16 cellular contexts compared by ENCODE assay signal in the genomic region with DNA sequence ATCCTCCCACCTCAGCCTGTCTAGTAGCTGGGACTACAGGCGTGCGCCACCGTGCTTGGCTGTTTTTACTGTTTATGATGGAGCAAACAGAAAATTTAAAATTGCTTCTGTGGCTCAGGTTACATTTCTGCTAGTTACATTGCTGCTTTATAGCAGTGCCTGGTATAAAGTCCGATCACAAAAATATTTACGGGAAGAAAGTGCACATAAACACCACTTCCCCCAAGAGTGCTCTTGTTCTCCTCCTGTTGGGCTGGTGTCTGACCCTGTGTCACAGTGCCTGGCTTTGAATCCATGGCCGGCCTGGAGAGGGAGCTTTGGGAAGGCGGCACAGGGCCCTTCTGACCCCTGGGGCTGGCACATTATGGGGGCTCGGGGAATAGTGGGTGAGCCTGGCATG. TPM values are rescaled to one million over a fixed set of nuclear protein-coding genes. Genes with fewer than 3 reads are reported as not detected.
DNase-seq lines count a peak whose midpoint lies in the region; ATAC-seq and TF ChIP-seq lines count a peak whose summit lies in the region.
"Had no signal": no experiment of that assay in that cellular context is flagged by ENCODE, and none has a peak within 500 bp of the region (broad histone marks: within the 10 kb centered on the region; RNA-seq: fewer than 3 reads in every experiment).

No MANE protein-coding gene starts in this region.

- no peak overlapping the region for H4K12ac ChIP-seq in trophoblast cell (ENCODE audit: low read depth, low read length)

- no peak overlapping the region for H3K18ac ChIP-seq in trophoblast cell (ENCODE audit: low read length)

- H3K4me2 ChIP-seq in trophoblast cell (ENCODE audit: low read length): no peak overlapping the region
- H3K4me2 ChIP-seq: BLaER1 treated with 17β-estradiol and CSF1 and Interleukin-3, amounts not matched to agents 10 nM and 100 nM had no signal

- H2BK5ac ChIP-seq in trophoblast cell (ENCODE audit: low read depth, low read length, poor library complexity): no peak overlapping the region

- no peak overlapping the region for H2BK12ac ChIP-seq in trophoblast cell (ENCODE audit: low read length)

- no peaks in the 10 kb centered on the region for H3K79me1 ChIP-seq in trophoblast cell (ENCODE audit: low read length)

- H3K4me1 ChIP-seq in left ventricle myocardium inferior (peaks cover 58% of the 10 kb centered on the region), mucosa of descending colon (ENCODE audit: low read depth) (peaks cover 17% of the 10 kb centered on the region), sigmoid colon (peaks cover 0 to 34% (median 19%) of the 10 kb centered on the region in 4 donors), esophagus squamous epithelium (peaks cover 3 to 39% (median 14%) of the 10 kb centered on the region in 3 donors), trophoblast cell (ENCODE audit: control insufficient read depth in 1 of 2, insufficient read depth in 2 of 2, low read length in 2 of 2) (peaks cover 0 to 4% of the 10 kb centered on the region in 2 experiments)

- TF ChIP-seq CTCF in left ventricle myocardium inferior (IDR thresholded peaks at IDR 0.05; ENCODE audit: borderline replicate concordance) (no peak), mucosa of descending colon (IDR thresholded peaks at IDR 0.05) (no peak), sigmoid colon (IDR thresholded peaks at IDR 0.05) (no peak), esophagus squamous epithelium (IDR thresholded peaks at IDR 0.05) (no peak)

- H2AFZ ChIP-seq in trophoblast cell (ENCODE audit: insufficient read depth, low read length, poor library complexity): no peak overlapping the region
- H2AFZ ChIP-seq: GM23248 had no signal

- no peak for TF ChIP-seq EP300 in sigmoid colon (IDR thresholded peaks at IDR 0.05)

- no peak for TF ChIP-seq POLR2A in sigmoid colon (IDR thresholded peaks at IDR 0.05)
- no peak for TF ChIP-seq POLR2A in esophagus squamous epithelium (IDR thresholded peaks at IDR 0.05)

- no peak overlapping the region for H3K9ac ChIP-seq in trophoblast cell (ENCODE audit: low read length)
- H3K9ac ChIP-seq: GM23248 had no signal

- no peak overlapping the region for H2AK5ac ChIP-seq in trophoblast cell (ENCODE audit: low read length)

- H4K91ac ChIP-seq in trophoblast cell (ENCODE audit: low read depth, low read length): no peak overlapping the region

- no peaks in the 10 kb centered on the region for H3K79me2 ChIP-seq in trophoblast cell (ENCODE audit: control insufficient read depth, insufficient read depth, low read length, poor library complexity)

- no peak overlapping the region for H2BK120ac ChIP-seq in trophoblast cell (ENCODE audit: insufficient read depth, low read length, poor library complexity)

- no peak overlapping the region for H3K23ac ChIP-seq in trophoblast cell (ENCODE audit: low read length)

- ATAC-seq in mucosa of descending colon: peak; percentile 90
- ATAC-seq: GM12878 had no signal

- H3K9me3 ChIP-seq in left ventricle myocardium inferior (replicated peaks) (no peaks in the 10 kb centered on the region), mucosa of descending colon (no peaks in the 10 kb centered on the region), sigmoid colon (no peaks in the 10 kb centered on the region), esophagus squamous epithelium (no peaks in the 10 kb centered on the region), trophoblast cell (ENCODE audit: insufficient read depth, low read depth, low read length) (no peaks in the 10 kb centered on the region)
- H3K9me3 ChIP-seq: BLaER1 treated with 17β-estradiol and CSF1 and Interleukin-3, amounts not matched to agents 10 nM and 100 nM had no signal

- H3K4me3 ChIP-seq in left ventricle myocardium inferior (no peak overlapping the region), mucosa of descending colon (no peak overlapping the region), sigmoid colon (no peak overlapping the region), esophagus squamous epithelium (no peak overlapping the region), trophoblast cell (ENCODE audit: low read depth, low read length) (no peak overlapping the region)
- H3K4me3 ChIP-seq: BLaER1 treated with 17β-estradiol and CSF1 and Interleukin-3, amounts not matched to agents 10 nM and 100 nM; GM12878; GM23248 had no signal

- H3K27me3 ChIP-seq in left ventricle myocardium inferior (ENCODE audit: low read depth) (no peaks in the 10 kb centered on the region), sigmoid colon (no peaks in the 10 kb centered on the region), esophagus squamous epithelium (no peaks in the 10 kb centered on the region), trophoblast cell (ENCODE audit: insufficient read depth, low read length) (no peaks in the 10 kb centered on the region)
- H3K27me3 ChIP-seq: BLaER1 treated with 17β-estradiol and CSF1 and Interleukin-3, amounts not matched to agents 10 nM and 100 nM had no signal

- DNase-seq in left ventricle myocardium inferior: no peak
- no peak for DNase-seq in cardiac septum (ENCODE audit: low spot score)
- DNase-seq in mucosa of descending colon: no peak
- no peak for DNase-seq in sigmoid colon
- no peak for DNase-seq in head of caudate nucleus
- DNase-seq in esophagus squamous epithelium (lab: John Stamatoyannopoulos, UW): no peak
- DNase-seq in trophoblast cell: no peak
- DNase-seq: ACHN; CD4-positive, CD25-positive, alpha-beta regulatory T cell; DMS79; GM23248 had no signal

- H3K14ac ChIP-seq in trophoblast cell (ENCODE audit: low read length): no peak overlapping the region

- no peak overlapping the region for H4K8ac ChIP-seq in trophoblast cell (ENCODE audit: low read depth, low read length)

- peaks cover 61% of the 10 kb centered on the region for H3K36me3 ChIP-seq in left ventricle myocardium inferior
- no peaks in the 10 kb centered on the region for H3K36me3 ChIP-seq in mucosa of descending colon (ENCODE audit: low read depth)
- H3K36me3 ChIP-seq in sigmoid colon: peaks cover 23 to 60% (median 43%) of the 10 kb centered on the region in 4 donors
- H3K36me3 ChIP-seq in esophagus squamous epithelium: peaks cover 12 to 70% (median 27%) of the 10 kb centered on the region in 3 donors
- peaks cover 29 to 35% of the 10 kb centered on the region in 2 experiments for H3K36me3 ChIP-seq in trophoblast cell (ENCODE audit: control insufficient read depth in 1 of 2, insufficient read depth in 2 of 2, low read length in 2 of 2)

- no peak overlapping the region for H3K4ac ChIP-seq in trophoblast cell (ENCODE audit: low read depth, low read length)

- intact Hi-C loops in left ventricle myocardium inferior (cut with micrococcal nuclease) (no loop called here), cardiac septum (cut with DNase I) (no loop called here), mucosa of descending colon (cut with DNase I, micrococcal nuclease) (no loop called here), sigmoid colon (cut with DNase I) (no loop called here), head of caudate nucleus (cut with DNase I) (no loop called here), esophagus squamous epithelium (cut with DNase I) (no loop called here)

- WGBS in sigmoid colon, 2 donors: 28 to 76% methylated on average over 8 of the region's 8 CpGs
- 95% methylated on average over 5 to 8 of the region's 8 CpGs for WGBS in esophagus squamous epithelium, 2 donors
- no CpG with 5 or more reads among the region's 8 CpGs for WGBS in trophoblast cell (ENCODE audit: extremely low coverage, insufficient coverage, insufficient read length)

- H3K27ac ChIP-seq in left ventricle myocardium inferior (replicated peaks) (peak overlapping the region; percentile 100), sigmoid colon (peak overlapping the region in 3 of 4 donors; percentile 22 to 89 (median 35)), esophagus squamous epithelium (no peak overlapping the region), trophoblast cell (ENCODE audit: low read depth, low read length) (no peak overlapping the region)
- H3K27ac ChIP-seq: BLaER1 treated with 17β-estradiol and CSF1 and Interleukin-3, amounts not matched to agents 10 nM and 100 nM; GM23248 had no signal

RNA-seq across cellular contexts. Expression of a gene that starts 11.9 kb away (rescaled TPM):
- 465 TPM for total RNA-seq in left ventricle myocardium inferior
- total RNA-seq in cardiac septum: 487 TPM
- 100 to 1,000 TPM in 1 of 3 donors, 10 to 100 TPM in 2; 75.4 to 100 (median 89.1) TPM for total RNA-seq in mucosa of descending colon
- total RNA-seq in sigmoid colon: 10 to 100 TPM; 33.6 to 36.6 (median 35.2) TPM
- 10 to 100 TPM; 43.2 to 59.1 (median 51.3) TPM for polyA plus RNA-seq in sigmoid colon
- 10 to 100 TPM; 28.6 to 42.8 (median 37.0) TPM for total RNA-seq in esophagus squamous epithelium
- polyA plus RNA-seq in trophoblast cell (2013): 55.0 and 56.5 TPM in 2 replicates

RNA-seq across cellular contexts. Expression of a gene that starts 15.1 kb away (rescaled TPM):
- total RNA-seq in left ventricle myocardium inferior (46.7 TPM), cardiac septum (41.8 TPM), mucosa of descending colon (10 to 100 TPM; 39.8 to 61.8 (median 49.6) TPM), sigmoid colon (10 to 100 TPM in 3 of 4 donors, 1 to 10 TPM in 1; 8.7 to 28.2 (median 11.9) TPM), esophagus squamous epithelium (10 to 100 TPM; 16.8 to 32.2 (median 27.1) TPM)
- polyA plus RNA-seq in sigmoid colon: 10 to 100 TPM; 15.6 to 40.9 (median 22.4) TPM
- polyA plus RNA-seq in trophoblast cell (2013): 68.4 and 68.7 TPM in 2 replicates

RNA-seq across cellular contexts. Expression of a gene that starts 20.1 kb away (rescaled TPM):
- total RNA-seq in left ventricle myocardium inferior (not detected), cardiac septum (not detected), mucosa of descending colon (under 1 TPM in 1 of 3 donors, not detected in 2; 0.27 TPM), sigmoid colon (not detected), esophagus squamous epithelium (not detected)
- under 1 TPM in 1 of 3 donors, not detected in 2; 0.06 TPM for polyA plus RNA-seq in sigmoid colon
- 0.19 TPM in 1 of 2 replicates, not detected in the other for polyA plus RNA-seq in trophoblast cell (2013)
- total RNA-seq: A172; CD4-positive, CD25-positive, alpha-beta regulatory T cell; G401; GM12878; GM23248; HT-29 had no signal
- polyA plus RNA-seq: CD4-positive, CD25-positive, alpha-beta regulatory T cell; GM23248 had no signal

RNA-seq across cellular contexts. Expression of a gene that starts 30.7 kb away (rescaled TPM):
- total RNA-seq in left ventricle myocardium inferior: 0.96 TPM
- 0.70 TPM for total RNA-seq in cardiac septum
- total RNA-seq in mucosa of descending colon: 10 to 100 TPM in 1 of 3 donors, 1 to 10 TPM in 2; 2.4 to 21.7 (median 5.5) TPM
- 1 to 10 TPM in 3 of 4 donors, not detected in 1; 1.1 to 2.0 (median 1.4) TPM for total RNA-seq in sigmoid colon
- 10 to 100 TPM in 2 of 3 donors, 1 to 10 TPM in 1; 3.6 to 26.9 (median 13.6) TPM for polyA plus RNA-seq in sigmoid colon
- 10 to 100 TPM in 2 of 4 donors, 1 to 10 TPM in 2; 3.2 to 25.6 (median 14.2) TPM for total RNA-seq in esophagus squamous epithelium
- polyA plus RNA-seq in trophoblast cell (2013): 14.9 and 16.1 TPM in 2 replicates

RNA-seq across cellular contexts. Expression of a gene that starts 33.1 kb away (rescaled TPM):
- 8.1 TPM for total RNA-seq in left ventricle myocardium inferior
- 7.9 TPM for total RNA-seq in cardiac septum
- total RNA-seq in mucosa of descending colon: 10 to 100 TPM; 13.6 to 34.2 (median 32.9) TPM
- total RNA-seq in sigmoid colon: 1 to 10 TPM; 1.4 to 3.8 (median 1.7) TPM
- 10 to 100 TPM; 22.7 to 26.4 (median 25.2) TPM for polyA plus RNA-seq in sigmoid colon
- 1 to 10 TPM; 2.0 to 8.9 (median 4.0) TPM for total RNA-seq in esophagus squamous epithelium
- 10.5 and 10.9 TPM in 2 replicates for polyA plus RNA-seq in trophoblast cell (2013)

Comparison
In these comparisons a context has a peak if more than half of its experiments do, and no peak if none do; other contexts are left out.
1. H3K27ac ChIP-seq: peak in left ventricle myocardium inferior (single experiment) and sigmoid colon (3 of 4); none in esophagus squamous epithelium (0 of 4) and trophoblast cell (single experiment).